In the genomic region with DNA sequence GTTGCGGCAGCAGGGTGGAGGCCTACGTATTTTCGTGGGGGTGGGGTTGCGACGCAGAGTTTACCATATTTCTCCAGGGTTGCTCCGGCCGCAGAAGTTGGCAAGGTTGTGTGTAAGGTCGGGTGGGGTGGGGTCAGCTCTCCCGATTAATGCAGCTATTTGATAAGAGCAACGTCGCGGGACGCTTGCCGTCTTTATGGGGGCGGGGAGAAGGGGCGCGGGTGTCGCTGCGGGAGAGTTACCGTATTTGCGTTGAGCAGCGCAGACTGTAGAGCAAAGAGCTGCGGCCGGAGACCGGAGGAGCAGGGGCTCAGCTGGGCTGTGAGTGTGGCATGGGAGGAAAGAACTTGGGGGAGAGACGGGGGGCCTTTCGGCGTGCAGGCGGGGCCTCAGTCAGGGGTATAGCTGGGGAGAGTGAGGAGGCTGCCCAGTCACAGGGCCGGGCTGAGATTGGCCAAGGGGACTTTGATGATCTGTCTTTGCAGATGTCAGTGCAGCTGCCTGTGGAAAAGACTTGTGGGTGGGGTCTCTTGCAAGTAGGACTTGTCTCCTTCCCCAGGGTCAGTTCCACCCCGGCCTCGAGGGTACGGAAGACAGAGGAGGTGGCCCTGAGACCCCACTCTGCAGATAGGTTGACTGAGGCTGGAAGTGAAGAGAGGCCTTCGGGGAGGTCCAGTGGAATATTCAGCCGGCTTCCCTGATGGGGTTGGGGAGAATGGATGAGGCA, we compare ENCODE assay signal across 8 cellular contexts. TPM values are rescaled to one million over a fixed set of nuclear protein-coding genes. Genes with fewer than 3 reads are reported as not detected.
DNase-seq lines count a peak whose midpoint lies in the region; ATAC-seq and TF ChIP-seq lines count a peak whose summit lies in the region.

No MANE protein-coding gene starts in this region.

- WGBS in mammary epithelial cell (ENCODE audit: low coverage, missing lambda C conversion rate), result 27% methylated on average over 21 of the region's 35 CpGs

- H3K4me1 ChIP-seq in Panc1 (ENCODE audit: control insufficient read depth, insufficient read depth, low read length), result peaks cover 41% of the 10 kb centered on the region
- H3K4me1 ChIP-seq in mammary epithelial cell (ENCODE audit: insufficient read depth, low read length), result peaks cover 5% of the 10 kb centered on the region

- peak overlapping the region; percentile 94 for H3K27ac ChIP-seq in Panc1 (ENCODE audit: low read length)
- H3K27ac ChIP-seq in mammary epithelial cell (ENCODE audit: insufficient read depth, low read depth, low read length), result no peak overlapping the region

- peak overlapping the region; percentile 96 for H2AFZ ChIP-seq in mammary epithelial cell (ENCODE audit: low read depth, low read length)

- H3K4me2 ChIP-seq in mammary epithelial cell (ENCODE audit: insufficient read depth, low read depth, low read length), result peak overlapping the region; percentile 87

- H3K36me3 ChIP-seq in Panc1 (ENCODE audit: control insufficient read depth, insufficient read depth, low read length) (no peaks in the 10 kb centered on the region), mammary epithelial cell (ENCODE audit: insufficient read depth, low read length) (no peaks in the 10 kb centered on the region)

- ATAC-seq in Panc1 (peak; percentile 68), GM21447 (IDR thresholded peaks at IDR 0.05; ENCODE audit: unreplicated experiment) (no peak), HG03280 (IDR thresholded peaks at IDR 0.05; ENCODE audit: unreplicated experiment) (no peak)

- H3K79me2 ChIP-seq in mammary epithelial cell (ENCODE audit: insufficient read depth, low read length), result no peaks in the 10 kb centered on the region

- no peaks in the 10 kb centered on the region for H3K27me3 ChIP-seq in Panc1 (ENCODE audit: control insufficient read depth, insufficient read depth, low read length)
- no peaks in the 10 kb centered on the region for H3K27me3 ChIP-seq in mammary epithelial cell (ENCODE audit: insufficient read depth, low read length)

- POLR2A ChIA-PET in Panc1 (lab: Charles Lee), result no interaction called here

- H4K20me1 ChIP-seq in mammary epithelial cell (ENCODE audit: insufficient read depth, low read length), result no peaks in the 10 kb centered on the region

- intact Hi-C loops in Panc1 (cut with micrococcal nuclease; ENCODE audit: unreplicated experiment), result no loop called here
- intact Hi-C loops in mammary epithelial cell (cut with micrococcal nuclease), result loop anchor here (2.0 to 5.0 kb wide), 2 partner anchors 27 to 43 kb away; partner anchors contain the start of gene ZNF775

- in situ Hi-C loops in Panc1 (cut with HindIII; ENCODE audit: low pct_unique_long_range_greater_than_20kb, low sequenced_read_pairs), result no loop called here
- in situ Hi-C loops in mammary epithelial cell (cut with MboI; ENCODE audit: low sequenced_read_pairs in 2 of 2), result no loop called here

- DNase-seq in DMS 273 (lab: John Stamatoyannopoulos, UW; ENCODE audit: unreplicated experiment) (peak; percentile 87), DMS 273 treated with DMSO at 0.1 percent for 48 hours (lab: John Stamatoyannopoulos, UW) (no peak), Panc1 (ENCODE audit: low read depth, low spot score) (no peak), mammary epithelial cell (no peak), islet precursor cell (peak; percentile 73)
- DNase-seq in stimulated activated CD4-positive, alpha-beta T cell treated with anti-CD3 and anti-CD28 coated beads, Interleukin-15, amount 100 ng/mL, for 24 hours, result peak; percentile 62

- H3K4me3 ChIP-seq in Panc1 (ENCODE audit: low read depth in 2 of 2, low read length in 2 of 2) (peak overlapping the region; percentile 61 to 71), mammary epithelial cell (replicated peaks in 1 of 3; ENCODE audit: insufficient read depth in 1 of 3, low read depth in 2 of 3, low read length in 3 of 3) (peak overlapping the region; percentile 39 to 73 (median 54))

- TF ChIP-seq CTCF in Panc1 (IDR thresholded peaks at IDR 0.05) (no peak), mammary epithelial cell (conservative IDR thresholded peaks at IDR 0.05 in 1 of 2, IDR thresholded peaks at IDR 0.05 in 1 of 2; ENCODE audit: extremely low read depth in 1 of 2, insufficient read depth in 1 of 2, low read depth in 1 of 2, low read length in 2 of 2) (no peak)

- no peak overlapping the region for H3K9ac ChIP-seq in mammary epithelial cell (ENCODE audit: insufficient read depth, low read length)

- no peaks in the 10 kb centered on the region for H3K9me3 ChIP-seq in Panc1 (ENCODE audit: control insufficient read depth, insufficient read depth, low read depth, low read length)
- no peaks in the 10 kb centered on the region for H3K9me3 ChIP-seq in mammary epithelial cell (replicated peaks; ENCODE audit: insufficient read depth, low read length)

- BruUV-seq in Panc1 (replicated peaks; lab: Mats Ljungman, UMichigan) (no TSS peak), mammary epithelial cell (replicated peaks; lab: Mats Ljungman, UMichigan) (no TSS peak)

- CTCF ChIA-PET in Panc1 (lab: Charles Lee), result interaction anchor here (0.6 to 0.7 kb wide), 2 partner anchors 86 to 90 kb away, joined by 3 to 8 read pairs; no protein-coding TSS in a partner anchor
- CTCF ChIA-PET in mammary epithelial cell (lab: Charles Lee; ENCODE audit: low non-redundant PET), result no interaction called here

- dilution Hi-C loops in mammary epithelial cell (cut with HindIII; ENCODE audit: low sequenced_read_pairs), result no loop called here

RNA-seq across cellular contexts. Expression of gene ZNF775, which starts 26.6 kb away (rescaled TPM):
- 14.7 TPM for total RNA-seq in Panc1 (2021; ENCODE audit: unreplicated experiment)
- polyA plus RNA-seq in Panc1 (2012; ENCODE audit: insufficient read length), result 14.8 TPM
- 1 to 10 TPM; 2.0 to 2.3 TPM for total RNA-seq in mammary epithelial cell
- polyA plus RNA-seq in mammary epithelial cell, result 1.1 TPM
- polyA minus RNA-seq in mammary epithelial cell, result 2.6 TPM

RNA-seq across cellular contexts. Expression of gene REPIN1, which starts 37.1 kb away (rescaled TPM):
- total RNA-seq in Panc1 (2021; ENCODE audit: unreplicated experiment), result 209 TPM
- polyA plus RNA-seq in Panc1 (2012; ENCODE audit: insufficient read length), result 158 TPM
- 10 to 100 TPM in 1 of 2 donors, 1 to 10 TPM in 1; 5.6 to 33.5 TPM for total RNA-seq in mammary epithelial cell
- 3.9 TPM for polyA plus RNA-seq in mammary epithelial cell
- 4.7 TPM for polyA minus RNA-seq in mammary epithelial cell

RNA-seq across cellular contexts. Expression of gene GIMAP8, which starts 44.7 kb away (rescaled TPM):
- total RNA-seq in Panc1 (2021; ENCODE audit: unreplicated experiment) (0.10 TPM), mammary epithelial cell (1 to 10 TPM in 1 of 2 donors, not detected in 1; 3.6 TPM)
- polyA plus RNA-seq in Panc1 (2012; ENCODE audit: insufficient read length), result not detected
- polyA plus RNA-seq in mammary epithelial cell, result 1.2 TPM
- polyA minus RNA-seq in mammary epithelial cell, result not detected

Comparison
In these comparisons a context has a peak if more than half of its experiments do, and no peak if none do; other contexts are left out.
1. DNase-seq: peak in DMS 273 (single experiment), islet precursor cell (single experiment) and stimulated activated CD4-positive, alpha-beta T cell treated with anti-CD3 and anti-CD28 coated beads, Interleukin-15, amount 100 ng/mL, for 24 hours (single experiment); none in DMS 273 treated with DMSO at 0.1 percent for 48 hours (single experiment), Panc1 (single experiment) and mammary epithelial cell (single experiment).